ENCODE assay signal across 1 cellular context in the genomic region with DNA sequence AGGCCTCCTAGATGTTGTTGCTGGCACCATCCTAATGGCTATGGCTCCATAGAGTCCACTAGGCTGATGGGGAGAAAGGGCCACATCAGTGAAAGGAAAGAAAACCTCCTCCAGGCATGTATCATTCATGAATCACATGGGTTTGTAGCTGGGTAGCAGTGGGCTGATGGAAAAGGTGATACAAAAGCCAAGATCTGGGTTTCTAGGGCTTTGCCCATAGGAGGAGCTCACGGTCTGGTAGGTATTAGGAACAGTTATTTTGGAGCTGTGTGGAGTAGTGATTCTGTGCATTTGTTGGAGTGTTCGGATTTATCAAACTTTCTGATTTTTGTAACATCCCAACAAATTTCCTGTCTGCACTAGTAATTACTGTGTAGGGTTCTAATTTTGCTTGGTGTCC.
TF ChIP-seq lines count a peak whose summit lies in the region.

No MANE protein-coding gene starts in this region.

TF ChIP-seq in H1, 55 proteins besides CTCF, POLR2A, EP300 and RAD21:
- no peak for TF ChIP-seq KDM1A (IDR thresholded peaks at IDR 0.05; ENCODE audit: borderline replicate concordance, low read length)
- no peak for TF ChIP-seq SIX5 (IDR thresholded peaks at IDR 0.05; ENCODE audit: low read depth, low read length)
- TF ChIP-seq CREB1 (IDR thresholded peaks at IDR 0.05): no peak
- no peak for TF ChIP-seq CHD2 (IDR thresholded peaks at IDR 0.05; ENCODE audit: low read length)
- no peak for TF ChIP-seq POU5F1 (IDR thresholded peaks at IDR 0.05; ENCODE audit: low read depth, low read length)
- TF ChIP-seq ZNF274 (IDR thresholded peaks at IDR 0.05; ENCODE audit: borderline replicate concordance, extremely low read depth, low read length): no peak
- TF ChIP-seq MAFK (IDR thresholded peaks at IDR 0.05; ENCODE audit: low read depth, low read length): no peak
- TF ChIP-seq NRF1 (IDR thresholded peaks at IDR 0.05; ENCODE audit: low read depth, low read length): no peak
- no peak for TF ChIP-seq CBX8 (IDR thresholded peaks at IDR 0.05; ENCODE audit: borderline replicate concordance, low read depth, low read length)
- TF ChIP-seq JUN (IDR thresholded peaks at IDR 0.05; ENCODE audit: low read depth, low read length): no peak
- TF ChIP-seq CEBPB (IDR thresholded peaks at IDR 0.05; ENCODE audit: low read depth, low read length): no peak
- TF ChIP-seq, protein P1, sequence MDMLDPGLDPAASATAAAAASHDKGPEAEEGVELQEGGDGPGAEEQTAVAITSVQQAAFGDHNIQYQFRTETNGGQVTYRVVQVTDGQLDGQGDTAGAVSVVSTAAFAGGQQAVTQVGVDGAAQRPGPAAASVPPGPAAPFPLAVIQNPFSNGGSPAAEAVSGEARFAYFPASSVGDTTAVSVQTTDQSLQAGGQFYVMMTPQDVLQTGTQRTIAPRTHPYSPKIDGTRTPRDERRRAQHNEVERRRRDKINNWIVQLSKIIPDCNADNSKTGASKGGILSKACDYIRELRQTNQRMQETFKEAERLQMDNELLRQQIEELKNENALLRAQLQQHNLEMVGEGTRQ (IDR thresholded peaks at IDR 0.05; ENCODE audit: low read length): no peak
- no peak for TF ChIP-seq CTBP2 (IDR thresholded peaks at IDR 0.05; ENCODE audit: borderline replicate concordance, insufficient read depth, insufficient read length, low read length)
- TF ChIP-seq, protein P2, sequence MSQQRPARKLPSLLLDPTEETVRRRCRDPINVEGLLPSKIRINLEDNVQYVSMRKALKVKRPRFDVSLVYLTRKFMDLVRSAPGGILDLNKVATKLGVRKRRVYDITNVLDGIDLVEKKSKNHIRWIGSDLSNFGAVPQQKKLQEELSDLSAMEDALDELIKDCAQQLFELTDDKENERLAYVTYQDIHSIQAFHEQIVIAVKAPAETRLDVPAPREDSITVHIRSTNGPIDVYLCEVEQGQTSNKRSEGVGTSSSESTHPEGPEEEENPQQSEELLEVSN (IDR thresholded peaks at IDR 0.05): no peak
